Comparison of ENCODE assay signal across 19 cellular contexts in genomic region chr2:237403024-237403882, GRCh38. TPM values are rescaled to one million over a fixed set of nuclear protein-coding genes. Genes with fewer than 3 reads are reported as not detected.
DNase-seq lines count a peak whose midpoint lies in the region; ATAC-seq and TF ChIP-seq lines count a peak whose summit lies in the region.
"Had no signal": no experiment of that assay in that cellular context is flagged by ENCODE, and none has a peak within 500 bp of the region (broad histone marks: within the 10 kb centered on the region; RNA-seq: fewer than 3 reads in every experiment).

No MANE protein-coding gene starts in this region.

- no peaks in the 10 kb centered on the region for H3K9me3 ChIP-seq in left ventricle myocardium inferior (replicated peaks)
- H3K9me3 ChIP-seq in skeletal muscle tissue (ENCODE audit: control insufficient read depth in 3 of 3, low read length in 3 of 3): no peaks in the 10 kb centered on the region
- H3K9me3 ChIP-seq in H9 (ENCODE audit: control insufficient read depth, low read depth, low read length): no peaks in the 10 kb centered on the region
- H3K9me3 ChIP-seq: right lobe of liver had no signal

- H3K4me1 ChIP-seq in left ventricle myocardium inferior: peaks cover 73% of the 10 kb centered on the region
- peaks cover 13 to 15% (median 13%) of the 10 kb centered on the region in 3 donors for H3K4me1 ChIP-seq in skeletal muscle tissue (ENCODE audit: control insufficient read depth in 3 of 3, insufficient read depth in 3 of 3, low read length in 3 of 3)
- H3K4me1 ChIP-seq in H9 (ENCODE audit: insufficient read depth, low read length): no peaks in the 10 kb centered on the region
- H3K4me1 ChIP-seq: right lobe of liver had no signal

- peaks cover 0 to 3% of the 10 kb centered on the region in 2 experiments; a peak in 1 of 4 replicates for H3K4me1 Mint-ChIP-seq in H9
- H3K4me1 Mint-ChIP-seq: B cell had no signal

- no peak overlapping the region for H3K56ac ChIP-seq in H9 (ENCODE audit: insufficient read length, low read depth, low read length)

- peak overlapping the region in 1 of 3 experiments; percentile 13; a peak in 1 of 7 replicates for H3K27ac Mint-ChIP-seq in H9
- H3K27ac Mint-ChIP-seq: B cell had no signal

- intact Hi-C loops in left ventricle myocardium inferior (cut with micrococcal nuclease): loop anchor here (10.0 kb wide), 1 partner anchor 248 kb away; no protein-coding TSS in a partner anchor

- H3K23ac ChIP-seq in H9 (ENCODE audit: insufficient read length, low read depth, low read length): no peak overlapping the region

- DNase-seq in G401 (ENCODE audit: low spot score) (peak; percentile 15), cardiac fibroblast (ENCODE audit: low read depth in 2 of 2) (peak; percentile 81 to 84), left ventricle myocardium inferior (no peak), ecto neural progenitor cell (ENCODE audit: low spot score) (no peak), H9 (no peak)
- DNase-seq in activated CD4-positive, alpha-beta T cell treated with anti-CD3 and anti-CD28 coated beads for 48 hours: no peak
- DNase-seq: activated CD8-positive, alpha-beta memory T cell treated with anti-CD3 and anti-CD28 coated beads for 24 hours; activated effector memory CD4-positive, alpha-beta T cell treated with Interleukin-2 at 50 U/mL for 16 hours; central memory CD4-positive, alpha-beta T cell; DMS153; hypothalamus; NCI-H187 treated with DMSO at 0.1 percent for 48 hours; NCI-H510A treated with DMSO at 0.1 percent for 48 hours; right lobe of liver; stimulated activated naive CD4-positive, alpha-beta T cell treated with Interleukin-2 at 50 U/mL for 16 hours; WERI-Rb-1 had no signal

- H3K18ac ChIP-seq in H9 (ENCODE audit: insufficient read length, low read depth, low read length): no peak overlapping the region

- no peaks in the 10 kb centered on the region for H3K23me2 ChIP-seq in H9 (ENCODE audit: insufficient read length, low read depth, low read length, poor library complexity, severe bottlenecking)

- H2BK15ac ChIP-seq in H9 (ENCODE audit: low read depth, low read length): no peak overlapping the region

- H4K8ac ChIP-seq in H9 (replicated peaks; ENCODE audit: insufficient read length, low read depth, low read length): no peak overlapping the region

- in situ Hi-C loops in G401 (cut with HindIII; ENCODE audit: low sequenced_read_pairs): no loop called here

- H2AK5ac ChIP-seq in H9 (ENCODE audit: insufficient read length, low read length): no peak overlapping the region

- H3K79me1 ChIP-seq in H9 (ENCODE audit: insufficient read depth, low read depth, low read length, poor library complexity, severe bottlenecking): no peaks in the 10 kb centered on the region

- peaks cover 4% of the 10 kb centered on the region for H3K27me3 Mint-ChIP-seq in H9 (ENCODE audit: low read depth)

- H3K27ac ChIP-seq in left ventricle myocardium inferior (replicated peaks): peak overlapping the region; percentile 82
- peak overlapping the region; percentile 48 for H3K27ac ChIP-seq in skeletal muscle tissue (ENCODE audit: low read depth, low read length)
- H3K27ac ChIP-seq in H9 (ENCODE audit: insufficient read length, low read depth, low read length): no peak overlapping the region
- H3K27ac ChIP-seq: right lobe of liver, WERI-Rb-1 had no signal

- H2AFZ ChIP-seq in H9 (ENCODE audit: low read length): no peak overlapping the region

- peaks cover 17% of the 10 kb centered on the region for H3K27me3 ChIP-seq in left ventricle myocardium inferior (ENCODE audit: low read depth)
- H3K27me3 ChIP-seq in skeletal muscle tissue (ENCODE audit: control insufficient read depth in 3 of 3, insufficient read depth in 3 of 3, low read length in 3 of 3): no peaks in the 10 kb centered on the region
- no peaks in the 10 kb centered on the region for H3K27me3 ChIP-seq in H9 (ENCODE audit: insufficient read depth, low read length)
- H3K27me3 ChIP-seq: right lobe of liver had no signal

- no CpG with 5 or more reads among the region's 11 CpGs for WGBS in H9 (ENCODE audit: extremely low coverage, insufficient read length, low lambda C conversion rate)

- H3K9ac ChIP-seq in skeletal muscle tissue (ENCODE audit: low read depth in 1 of 3, low read length in 3 of 3) (no peak overlapping the region), H9 (ENCODE audit: extremely low read depth, insufficient read length, low read length) (no peak overlapping the region)

- no peak overlapping the region for H2BK120ac ChIP-seq in H9 (ENCODE audit: low read depth, low read length, poor library complexity, severe bottlenecking)

- H3K4ac ChIP-seq in H9 (ENCODE audit: low read depth, low read length): no peak overlapping the region

- no peaks in the 10 kb centered on the region for H3K36me3 Mint-ChIP-seq in H9 (ENCODE audit: insufficient read depth in 1 of 3, low read depth in 3 of 3)

- H2BK12ac ChIP-seq in H9 (ENCODE audit: insufficient read length, low read depth, low read length): no peak overlapping the region

- H3T11ph ChIP-seq in H9 (ENCODE audit: low read length): no peak overlapping the region

- no peak overlapping the region for H3K14ac ChIP-seq in H9 (ENCODE audit: insufficient read depth, low read length)

- H4K91ac ChIP-seq in H9 (ENCODE audit: insufficient read length, low read depth, low read length): no peak overlapping the region

- H3K79me2 ChIP-seq in H9 (ENCODE audit: insufficient read depth, low read length): no peaks in the 10 kb centered on the region

- no peaks in the 10 kb centered on the region for H3K9me3 Mint-ChIP-seq in H9

- H3K4me2 ChIP-seq in H9 (ENCODE audit: insufficient read depth, insufficient read length, low read length): no peak overlapping the region

- TF ChIP-seq CTCF in cardiac fibroblast (IDR thresholded peaks at IDR 0.05; ENCODE audit: low read depth, low read length) (no peak), left ventricle myocardium inferior (IDR thresholded peaks at IDR 0.05; ENCODE audit: borderline replicate concordance) (no peak), H9 (conservative IDR thresholded peaks at IDR 0.05) (no peak)

- no peak overlapping the region for H2BK5ac ChIP-seq in H9 (ENCODE audit: insufficient read length, low read length)

- no peaks in the 10 kb centered on the region for H4K20me1 ChIP-seq in H9 (ENCODE audit: control insufficient read depth, insufficient read depth, insufficient read length)

- H3K4me3 ChIP-seq in cardiac fibroblast (replicated peaks in 1 of 2; ENCODE audit: low read depth in 2 of 2, low read length in 2 of 2) (no peak overlapping the region), left ventricle myocardium inferior (no peak overlapping the region), skeletal muscle tissue (ENCODE audit: low read length in 3 of 3) (peak overlapping the region in 1 of 3 donors; percentile 14)
- H3K4me3 ChIP-seq: right lobe of liver had no signal

- H4K5ac ChIP-seq in H9 (ENCODE audit: insufficient read length, low read depth, low read length): no peak overlapping the region

- no peak for ATAC-seq in GM18858 (IDR thresholded peaks at IDR 0.05; ENCODE audit: unreplicated experiment)
- ATAC-seq: right lobe of liver had no signal

- H2BK20ac ChIP-seq in H9 (ENCODE audit: low read depth, low read length, poor library complexity, severe bottlenecking): no peak overlapping the region

- H3K36me3 ChIP-seq in left ventricle myocardium inferior: no peaks in the 10 kb centered on the region
- H3K36me3 ChIP-seq in skeletal muscle tissue (ENCODE audit: control insufficient read depth in 3 of 3, insufficient read depth in 3 of 3, low read length in 3 of 3): no peaks in the 10 kb centered on the region
- H3K36me3 ChIP-seq: right lobe of liver, WERI-Rb-1 had no signal

- H3K4me3 Mint-ChIP-seq in H9: no peak overlapping the region
- H3K4me3 Mint-ChIP-seq: B cell had no signal

RNA-seq across cellular contexts. Expression of gene COL6A3, which starts 10.7 kb away (rescaled TPM):
- total RNA-seq in G401 (2014; rRNA removed; shearing (Covaris generic)): 0.17 and 0.25 TPM in 2 replicates
- total RNA-seq in left ventricle myocardium inferior (57.1 TPM), skeletal muscle tissue (365 TPM), H9 (2021) (0.66 and 0.81 TPM in 2 replicates)

Comparison
In these comparisons a context has a peak if more than half of its experiments do, and no peak if none do; other contexts are left out.
1. DNase-seq: peak in G401 (single experiment) and cardiac fibroblast (2 of 2); none in left ventricle myocardium inferior (single experiment), activated CD4-positive, alpha-beta T cell treated with anti-CD3 and anti-CD28 coated beads for 48 hours (single experiment), ecto neural progenitor cell (single experiment) and H9 (single experiment).
2. RNA of gene COL6A3, which starts 10.7 kb away (total RNA-seq): 365 TPM in skeletal muscle tissue (single experiment) and 57.1 TPM in left ventricle myocardium inferior (single experiment); 0.66 to 0.81 TPM in H9 and 0.17 to 0.25 TPM in G401; every median in the first group is over 10 times any median in the second.